In the genomic region with DNA sequence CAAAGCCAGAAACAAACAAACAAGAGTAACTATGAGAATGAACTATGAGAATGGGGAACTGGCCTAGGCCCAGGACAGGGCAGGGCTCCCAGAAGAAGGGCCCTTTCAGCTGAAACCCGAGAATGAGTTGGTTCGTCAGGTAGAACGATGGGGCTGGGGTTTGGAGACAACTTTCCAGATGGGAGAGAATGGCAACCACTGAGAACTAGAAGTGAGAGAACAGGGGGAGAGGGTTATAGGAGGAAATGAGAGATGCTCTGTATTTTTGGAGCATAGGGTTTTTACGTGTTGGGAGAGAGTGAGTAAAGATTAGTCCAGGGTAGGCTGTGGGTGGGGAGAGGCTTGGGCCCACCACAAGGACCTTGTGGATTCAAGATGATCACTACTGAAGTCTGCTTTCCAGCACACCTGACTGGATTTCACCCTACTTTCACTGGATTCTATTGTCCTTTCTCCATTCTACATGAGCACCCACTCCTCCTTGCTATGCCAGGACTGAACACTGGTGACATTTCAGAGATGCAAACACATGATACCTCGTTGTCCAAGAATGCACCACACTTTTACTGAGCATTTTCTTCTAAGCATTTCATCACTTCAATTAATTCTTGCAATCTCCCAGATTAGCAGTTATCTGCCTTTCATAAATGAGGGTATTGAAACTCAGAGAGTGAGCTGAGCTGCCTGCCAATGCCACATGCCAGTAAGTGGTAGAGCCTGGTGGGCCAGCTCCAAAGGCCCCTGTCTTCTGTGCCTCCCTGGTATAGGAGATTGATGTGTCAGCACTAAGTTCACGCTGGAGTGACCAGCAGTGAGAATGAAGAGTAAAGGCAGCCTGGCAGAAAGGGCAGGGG, we compare ENCODE assay signal across 1 cellular context.
TF ChIP-seq lines count a peak whose summit lies in the region.

No MANE protein-coding gene starts in this region.

TF ChIP-seq in GM23338, 12 proteins besides CTCF, POLR2A, EP300 and RAD21 (continued from another document):
- TF ChIP-seq, protein P1, sequence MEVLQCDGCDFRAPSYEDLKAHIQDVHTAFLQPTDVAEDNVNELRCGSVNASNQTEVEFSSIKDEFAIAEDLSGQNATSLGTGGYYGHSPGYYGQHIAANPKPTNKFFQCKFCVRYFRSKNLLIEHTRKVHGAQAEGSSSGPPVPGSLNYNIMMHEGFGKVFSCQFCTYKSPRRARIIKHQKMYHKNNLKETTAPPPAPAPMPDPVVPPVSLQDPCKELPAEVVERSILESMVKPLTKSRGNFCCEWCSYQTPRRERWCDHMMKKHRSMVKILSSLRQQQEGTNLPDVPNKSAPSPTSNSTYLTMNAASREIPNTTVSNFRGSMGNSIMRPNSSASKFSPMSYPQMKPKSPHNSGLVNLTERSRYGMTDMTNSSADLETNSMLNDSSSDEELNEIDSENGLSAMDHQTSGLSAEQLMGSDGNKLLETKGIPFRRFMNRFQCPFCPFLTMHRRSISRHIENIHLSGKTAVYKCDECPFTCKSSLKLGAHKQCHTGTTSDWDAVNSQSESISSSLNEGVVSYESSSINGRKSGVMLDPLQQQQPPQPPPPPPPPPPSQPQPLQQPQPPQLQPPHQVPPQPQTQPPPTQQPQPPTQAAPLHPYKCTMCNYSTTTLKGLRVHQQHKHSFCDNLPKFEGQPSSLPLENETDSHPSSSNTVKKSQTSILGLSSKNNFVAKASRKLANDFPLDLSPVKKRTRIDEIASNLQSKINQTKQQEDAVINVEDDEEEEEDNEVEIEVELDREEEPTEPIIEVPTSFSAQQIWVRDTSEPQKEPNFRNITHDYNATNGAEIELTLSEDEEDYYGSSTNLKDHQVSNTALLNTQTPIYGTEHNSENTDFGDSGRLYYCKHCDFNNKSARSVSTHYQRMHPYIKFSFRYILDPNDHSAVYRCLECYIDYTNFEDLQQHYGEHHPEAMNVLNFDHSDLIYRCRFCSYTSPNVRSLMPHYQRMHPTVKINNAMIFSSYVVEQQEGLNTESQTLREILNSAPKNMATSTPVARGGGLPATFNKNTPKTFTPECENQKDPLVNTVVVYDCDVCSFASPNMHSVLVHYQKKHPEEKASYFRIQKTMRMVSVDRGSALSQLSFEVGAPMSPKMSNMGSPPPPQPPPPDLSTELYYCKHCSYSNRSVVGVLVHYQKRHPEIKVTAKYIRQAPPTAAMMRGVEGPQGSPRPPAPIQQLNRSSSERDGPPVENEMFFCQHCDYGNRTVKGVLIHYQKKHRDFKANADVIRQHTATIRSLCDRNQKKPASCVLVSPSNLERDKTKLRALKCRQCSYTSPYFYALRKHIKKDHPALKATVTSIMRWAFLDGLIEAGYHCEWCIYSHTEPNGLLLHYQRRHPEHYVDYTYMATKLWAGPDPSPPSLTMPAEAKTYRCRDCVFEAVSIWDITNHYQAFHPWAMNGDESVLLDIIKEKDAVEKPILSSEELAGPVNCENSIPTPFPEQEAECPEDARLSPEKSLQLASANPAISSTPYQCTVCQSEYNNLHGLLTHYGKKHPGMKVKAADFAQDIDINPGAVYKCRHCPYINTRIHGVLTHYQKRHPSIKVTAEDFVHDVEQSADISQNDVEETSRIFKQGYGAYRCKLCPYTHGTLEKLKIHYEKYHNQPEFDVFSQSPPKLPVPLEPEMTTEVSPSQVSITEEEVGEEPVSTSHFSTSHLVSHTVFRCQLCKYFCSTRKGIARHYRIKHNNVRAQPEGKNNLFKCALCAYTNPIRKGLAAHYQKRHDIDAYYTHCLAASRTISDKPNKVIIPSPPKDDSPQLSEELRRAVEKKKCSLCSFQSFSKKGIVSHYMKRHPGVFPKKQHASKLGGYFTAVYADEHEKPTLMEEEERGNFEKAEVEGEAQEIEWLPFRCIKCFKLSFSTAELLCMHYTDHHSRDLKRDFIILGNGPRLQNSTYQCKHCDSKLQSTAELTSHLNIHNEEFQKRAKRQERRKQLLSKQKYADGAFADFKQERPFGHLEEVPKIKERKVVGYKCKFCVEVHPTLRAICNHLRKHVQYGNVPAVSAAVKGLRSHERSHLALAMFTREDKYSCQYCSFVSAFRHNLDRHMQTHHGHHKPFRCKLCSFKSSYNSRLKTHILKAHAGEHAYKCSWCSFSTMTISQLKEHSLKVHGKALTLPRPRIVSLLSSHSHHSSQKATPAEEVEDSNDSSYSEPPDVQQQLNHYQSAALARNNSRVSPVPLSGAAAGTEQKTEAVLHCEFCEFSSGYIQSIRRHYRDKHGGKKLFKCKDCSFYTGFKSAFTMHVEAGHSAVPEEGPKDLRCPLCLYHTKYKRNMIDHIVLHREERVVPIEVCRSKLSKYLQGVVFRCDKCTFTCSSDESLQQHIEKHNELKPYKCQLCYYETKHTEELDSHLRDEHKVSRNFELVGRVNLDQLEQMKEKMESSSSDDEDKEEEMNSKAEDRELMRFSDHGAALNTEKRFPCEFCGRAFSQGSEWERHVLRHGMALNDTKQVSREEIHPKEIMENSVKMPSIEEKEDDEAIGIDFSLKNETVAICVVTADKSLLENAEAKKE (CRISPR knock-in tag; IDR thresholded peaks at IDR 0.05) = no peak
- TF ChIP-seq CREB1 (CRISPR knock-in tag; IDR thresholded peaks at IDR 0.05; ENCODE audit: low read depth) (no peak), ZNF114 (CRISPR knock-in tag; IDR thresholded peaks at IDR 0.05) (no peak)
